Comparison of ENCODE assay signal across 31 cellular contexts in the genomic region with DNA sequence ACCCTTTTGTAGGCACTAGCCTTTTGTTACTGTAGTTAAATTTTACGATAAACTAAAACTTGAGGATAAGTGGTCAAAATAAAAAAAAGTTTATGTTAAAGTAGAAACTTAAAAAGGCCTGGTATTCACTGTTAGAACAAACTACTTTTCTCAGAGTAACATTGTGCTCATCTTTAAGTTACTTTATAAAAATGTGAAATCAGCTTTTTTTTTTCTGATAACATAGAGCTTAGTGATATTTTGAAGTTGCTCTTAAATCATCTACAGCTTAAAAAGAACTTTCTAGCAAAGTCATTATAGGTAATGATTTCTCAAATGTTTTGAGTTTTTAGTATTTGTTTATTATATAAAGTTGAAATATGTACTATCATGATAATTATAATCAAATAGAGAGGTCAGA.
"Had no signal": no experiment of that assay in that cellular context is flagged by ENCODE, and none has a peak within 500 bp of the region (broad histone marks: within the 10 kb centered on the region; RNA-seq: fewer than 3 reads in every experiment).

No MANE protein-coding gene starts in this region.

- H3K4me1 ChIP-seq: ascending aorta, breast epithelium, colonic mucosa, esophagus squamous epithelium had no signal

- FAIRE-seq: endometrium, endothelial cell of umbilical vein had no signal

- H3K9me3 ChIP-seq: ascending aorta, breast epithelium, colonic mucosa, esophagus squamous epithelium had no signal

- H3K27ac ChIP-seq: ascending aorta, breast epithelium, cardiac muscle cell, colonic mucosa, epithelial cell of prostate, esophagus squamous epithelium had no signal

- ATAC-seq: activated CD4-positive, alpha-beta T cell treated with anti-CD3 and anti-CD28 coated beads for 36 hours; activated CD8-positive, alpha-beta memory T cell treated with anti-CD3 and anti-CD28 coated beads, Interleukin-2, amount 10 ng/mL, durations not matched to agents 7 days and 5 days; activated CD8-positive, alpha-beta T cell treated with anti-CD3 and anti-CD28 coated beads, Interleukin-2, amount 10 ng/mL, durations not matched to agents 7 days and 5 days; activated naive CD4-positive, alpha-beta T cell treated with anti-CD3 and anti-CD28 coated beads, Interleukin-2, amount 50 U/mL, for 72 hours; activated T-cell treated with anti-CD3 and anti-CD28 coated beads, Interleukin-2, amount 50 U/mL, for 72 hours; T-helper 17 cell had no signal

- DNase-seq: activated CD4-positive, alpha-beta memory T cell treated with anti-CD3 and anti-CD28 coated beads for 36 hours; activated CD4-positive, alpha-beta T cell treated with anti-CD3 and anti-CD28 coated beads for 36 hours; activated CD4-positive, alpha-beta T cell treated with anti-CD3 and anti-CD28 coated beads, Interleukin-2, amount 10 ng/mL, durations not matched to agents 24 days and 14 days; activated CD4-positive, CD25-positive, alpha-beta regulatory T cell; activated CD4-positive, CD25-positive, alpha-beta regulatory T cell treated with anti-CD3 and anti-CD28 coated beads, Interleukin-2, amount 50 U/mL, for 72 hours; activated CD8-positive, alpha-beta memory T cell treated with anti-CD3 and anti-CD28 coated beads, Interleukin-2, amount 10 ng/mL, durations not matched to agents 7 days and 5 days; activated CD8-positive, alpha-beta memory T cell treated with anti-CD3 and anti-CD28 coated beads, Interleukin-2, amount 50 U/mL, for 4 hours; activated CD8-positive, alpha-beta T cell treated with anti-CD3 and anti-CD28 coated beads, Interleukin-2, amount 10 ng/mL, durations not matched to agents 7 days and 5 days; activated gamma-delta T cell; activated naive CD4-positive, alpha-beta T cell; activated naive CD4-positive, alpha-beta T cell treated with anti-CD3 and anti-CD28 coated beads, Interleukin-2, amount 10 ng/mL, durations not matched to agents 7 days and 5 days; activated naive CD8-positive, alpha-beta T cell treated with anti-CD3 and anti-CD28 coated beads, Interleukin-2, amount 10 ng/mL, durations not matched to agents 7 days and 5 days; activated T-cell treated with anti-CD3 and anti-CD28 coated beads, Interleukin-2, amount 50 U/mL, for 1 hour; activated T-cell treated with anti-CD3 and anti-CD28 coated beads, Interleukin-2, amount 50 U/mL, for 72 hours; central memory CD4-positive, alpha-beta T cell; cerebellar nuclear complex; colonic mucosa; effector CD8-positive, alpha-beta T cell; esophagus squamous epithelium; foreskin melanocyte; head of caudate nucleus; T-helper 1 cell; T-helper 17 cell; T1000 had no signal

- H3K4me3 ChIP-seq: ascending aorta, breast epithelium, cardiac muscle cell, colonic mucosa, esophagus squamous epithelium had no signal

- H3K27me3 ChIP-seq: ascending aorta, breast epithelium, cardiac muscle cell, colonic mucosa, esophagus squamous epithelium had no signal

- H3K36me3 ChIP-seq: ascending aorta, breast epithelium, cardiac muscle cell, colonic mucosa, esophagus squamous epithelium had no signal
